ENCODE assay signal across 9 cellular contexts in the genomic region with DNA sequence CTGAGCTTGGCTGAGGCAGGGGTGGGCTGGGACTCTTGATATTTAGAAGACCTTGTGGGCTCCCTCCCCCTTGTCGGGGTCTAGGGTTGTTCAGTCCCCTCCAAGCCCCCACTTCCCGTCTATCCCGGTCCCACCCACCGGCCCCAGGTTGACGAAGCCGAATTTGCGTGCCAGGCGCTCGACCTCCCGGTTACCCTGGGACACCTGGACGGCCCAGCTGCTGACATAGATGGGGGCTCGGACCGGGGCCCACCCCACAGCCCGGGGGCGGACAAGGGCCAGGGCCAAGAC. TPM values are rescaled to one million over a fixed set of nuclear protein-coding genes. Genes with fewer than 3 reads are reported as not detected.
DNase-seq lines count a peak whose midpoint lies in the region; ATAC-seq and TF ChIP-seq lines count a peak whose summit lies in the region.
"Had no signal": no experiment of that assay in that cellular context is flagged by ENCODE, and none has a peak within 500 bp of the region (broad histone marks: within the 10 kb centered on the region; RNA-seq: fewer than 3 reads in every experiment).

No MANE protein-coding gene starts in this region.

- CTCF ChIA-PET in CD8-positive, alpha-beta memory T cell (lab: Charles Lee) = interaction anchor here (1.7 to 1.8 kb wide), 2 partner anchors 32 to 45 kb away, joined by 5 read pairs; no protein-coding TSS in a partner anchor

- H3K9me3 Mint-ChIP-seq in CD8-positive, alpha-beta memory T cell = no peaks in the 10 kb centered on the region
- no peaks in the 10 kb centered on the region for H3K9me3 Mint-ChIP-seq in osteocyte (ENCODE audit: unreplicated experiment)

- ATAC-seq in HG02642 (IDR thresholded peaks at IDR 0.05; ENCODE audit: poor library complexity, unreplicated experiment) = no peak

- POLR2A ChIA-PET in CD8-positive, alpha-beta memory T cell (lab: Charles Lee) = interaction anchor here (0.6 kb wide), 1 partner anchor 245 kb away, joined by 3 read pairs; no protein-coding TSS in a partner anchor

- peaks cover 10% of the 10 kb centered on the region for H3K4me1 ChIP-seq in CD8-positive, alpha-beta memory T cell (ENCODE audit: insufficient read depth, low read length)

- H3K27ac ChIP-seq in CD8-positive, alpha-beta memory T cell (ENCODE audit: low read depth, low read length) = peak overlapping the region; percentile 69

- DNase-seq in CD8-positive, alpha-beta memory T cell = no peak
- DNase-seq in NCI-H69 (lab: John Stamatoyannopoulos, UW) (peak; percentile 63), epithelial cell of esophagus (ENCODE audit: low read depth) (no peak), osteocyte (ENCODE audit: extremely low spot score, unreplicated experiment) (no peak), NCI-H146 (lab: John Stamatoyannopoulos, UW) (no peak), mesenteric fat pad (ENCODE audit: low spot score) (no peak), T-helper 1 cell (no peak)

- H3K36me3 Mint-ChIP-seq in CD8-positive, alpha-beta memory T cell = peaks cover 0 to 3% (median 0%) of the 10 kb centered on the region in 3 donors
- H3K36me3 Mint-ChIP-seq in osteocyte (ENCODE audit: unreplicated experiment) = no peaks in the 10 kb centered on the region

- H3K4me3 ChIP-seq in CD8-positive, alpha-beta memory T cell (ENCODE audit: low read length) = peak overlapping the region; percentile 92
- H3K4me3 ChIP-seq in epithelial cell of esophagus (ENCODE audit: low read length) = peak overlapping the region; percentile 67

- peaks cover 7 to 18% (median 14%) of the 10 kb centered on the region in 3 donors for H3K4me1 Mint-ChIP-seq in CD8-positive, alpha-beta memory T cell
- peaks cover 10% of the 10 kb centered on the region for H3K4me1 Mint-ChIP-seq in osteocyte (ENCODE audit: unreplicated experiment)

- no peak overlapping the region for H3K27ac Mint-ChIP-seq in CD8-positive, alpha-beta memory T cell
- no peak overlapping the region for H3K27ac Mint-ChIP-seq in osteocyte (ENCODE audit: unreplicated experiment)

- no peaks in the 10 kb centered on the region for H3K27me3 ChIP-seq in CD8-positive, alpha-beta memory T cell (ENCODE audit: insufficient read depth, low read length, poor library complexity, severe bottlenecking)

- TF ChIP-seq CTCF in epithelial cell of esophagus (IDR thresholded peaks at IDR 0.05; ENCODE audit: insufficient read depth, low read depth, low read length, missing control alignments) = no peak
- TF ChIP-seq CTCF in osteocyte (IDR thresholded peaks at IDR 0.05) = no peak

- peak overlapping the region in 6 of 7 donors; percentile 50 to 96 (median 76) for H3K4me3 Mint-ChIP-seq in CD8-positive, alpha-beta memory T cell
- peak overlapping the region; percentile 60 for H3K4me3 Mint-ChIP-seq in osteocyte (ENCODE audit: unreplicated experiment)

- no peaks in the 10 kb centered on the region for H3K36me3 ChIP-seq in CD8-positive, alpha-beta memory T cell (ENCODE audit: insufficient read depth, low read length)

- no peaks in the 10 kb centered on the region for H3K9me3 ChIP-seq in CD8-positive, alpha-beta memory T cell (ENCODE audit: low read length)

- peaks cover 0 to 6% of the 10 kb centered on the region in 2 donors for H3K27me3 Mint-ChIP-seq in CD8-positive, alpha-beta memory T cell
- H3K27me3 Mint-ChIP-seq in osteocyte (ENCODE audit: unreplicated experiment) = peaks cover 9% of the 10 kb centered on the region

RNA-seq across cellular contexts. Expression of a gene that starts 0.2 kb away (rescaled TPM):
- total RNA-seq in CD8-positive, alpha-beta memory T cell = 1 to 10 TPM; 1.0 to 1.3 TPM
- polyA plus RNA-seq in CD8-positive, alpha-beta memory T cell = 1.0 TPM
- total RNA-seq in osteocyte (3.2 and 5.7 TPM in 2 replicates), mesenteric fat pad (0.96 TPM)

RNA-seq across cellular contexts. Expression of a gene that starts 1.0 kb away (rescaled TPM):
- 1 to 10 TPM; 1.8 to 2.0 TPM for total RNA-seq in CD8-positive, alpha-beta memory T cell
- polyA plus RNA-seq in CD8-positive, alpha-beta memory T cell = 4.5 TPM
- total RNA-seq in osteocyte (4.1 and 4.4 TPM in 2 replicates), mesenteric fat pad (7.4 TPM)

RNA-seq across cellular contexts. Expression of a gene that starts 10.9 kb away (rescaled TPM):
- total RNA-seq in CD8-positive, alpha-beta memory T cell = 10 to 100 TPM; 36.9 to 41.4 TPM
- 56.7 TPM for polyA plus RNA-seq in CD8-positive, alpha-beta memory T cell
- total RNA-seq in osteocyte (38.0 and 38.9 TPM in 2 replicates), mesenteric fat pad (21.6 TPM)

RNA-seq across cellular contexts. Expression of a gene that starts 22.9 kb away (rescaled TPM):
- total RNA-seq in CD8-positive, alpha-beta memory T cell = 1 to 10 TPM; 2.3 to 2.7 TPM
- 1.0 TPM for polyA plus RNA-seq in CD8-positive, alpha-beta memory T cell
- total RNA-seq in osteocyte (4.4 and 6.4 TPM in 2 replicates), mesenteric fat pad (1.8 TPM)

RNA-seq across cellular contexts. Expression of a gene that starts 33.9 kb away (rescaled TPM):
- total RNA-seq in CD8-positive, alpha-beta memory T cell = not detected
- polyA plus RNA-seq in CD8-positive, alpha-beta memory T cell = not detected
- total RNA-seq in osteocyte (0.54 TPM in 1 of 2 replicates, not detected in the other), mesenteric fat pad (not detected)
- total RNA-seq: posterior vena cava had no signal
